Comparison of ENCODE assay signal across 1 cellular context in genomic region chr2:46564350-46564749, GRCh38.
TF ChIP-seq lines count a peak whose summit lies in the region.

No MANE protein-coding gene starts in this region.

TF ChIP-seq in GM23338, 12 proteins besides CTCF, POLR2A, EP300 and RAD21 (continued from another document):
- TF ChIP-seq ZNF462 (CRISPR knock-in tag; IDR thresholded peaks at IDR 0.05) = no peak
- no peak for TF ChIP-seq STAT1 (IDR thresholded peaks at IDR 0.05; ENCODE audit: unreplicated experiment)
- no peak for TF ChIP-seq POLR2AphosphoS5 (IDR thresholded peaks at IDR 0.05; ENCODE audit: low read depth)
- TF ChIP-seq ZNF114 (CRISPR knock-in tag; IDR thresholded peaks at IDR 0.05) = no peak
- no peak for TF ChIP-seq REST (IDR thresholded peaks at IDR 0.05; ENCODE audit: unreplicated experiment)
- TF ChIP-seq ZNF331 (CRISPR knock-in tag; IDR thresholded peaks at IDR 0.05; ENCODE audit: low read depth) = no peak
- no peak for TF ChIP-seq NANOG (IDR thresholded peaks at IDR 0.05; ENCODE audit: borderline replicate concordance)
- no peak for TF ChIP-seq JUNB (IDR thresholded peaks at IDR 0.05; ENCODE audit: unreplicated experiment)
- no peak for TF ChIP-seq EZH2 (IDR thresholded peaks at IDR 0.05; ENCODE audit: low read depth, unreplicated experiment)
- no peak for TF ChIP-seq CREB1 (CRISPR knock-in tag; IDR thresholded peaks at IDR 0.05; ENCODE audit: low read depth)
- TF ChIP-seq EZH2phosphoT487 (IDR thresholded peaks at IDR 0.05; ENCODE audit: unreplicated experiment) = no peak
